ENCODE assay signal across 17 cellular contexts in the genomic region with DNA sequence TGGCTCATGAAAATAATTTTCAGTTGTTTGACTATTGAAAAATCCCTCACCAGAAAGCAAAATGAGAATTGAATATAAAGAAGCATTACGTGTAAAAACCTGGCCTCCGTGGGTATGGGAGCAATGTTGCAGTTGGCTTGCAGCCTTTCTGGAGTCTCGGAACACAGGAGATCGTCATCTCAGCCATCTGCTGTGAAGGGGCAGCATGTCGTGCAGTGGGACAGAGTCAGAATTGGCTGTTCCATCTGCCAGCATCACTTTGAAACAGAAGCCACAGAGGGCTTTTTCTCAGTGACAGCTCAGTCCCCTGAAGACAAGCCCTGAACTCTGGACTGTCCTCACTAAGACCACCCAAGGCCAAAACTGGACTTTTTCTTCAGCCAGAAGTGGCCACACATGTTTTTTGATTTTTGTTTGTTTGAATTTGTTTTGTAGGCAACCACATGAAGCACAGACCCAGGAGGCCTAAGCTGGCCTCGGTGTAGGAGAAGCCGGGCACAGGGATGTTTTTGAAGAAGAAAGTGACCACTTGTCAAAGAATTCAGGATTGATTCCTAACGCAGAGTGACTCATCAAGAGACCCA.
"Had no signal": no experiment of that assay in that cellular context is flagged by ENCODE, and none has a peak within 500 bp of the region (broad histone marks: within the 10 kb centered on the region; RNA-seq: fewer than 3 reads in every experiment).

No MANE protein-coding gene starts in this region.

- H3K4me1 ChIP-seq: lower lobe of right lung had no signal

- H3K27me3 ChIP-seq: spleen, tibial nerve had no signal

- H3K27ac Mint-ChIP-seq: activated CD4-positive, alpha-beta memory T cell treated with anti-CD3 and anti-CD28 coated beads, Interleukin-2, amount 10 ng/mL, durations not matched to agents 7 days and 5 days; activated naive CD8-positive, alpha-beta T cell treated with anti-CD3 and anti-CD28 coated beads, Interleukin-2, amount 10 ng/mL, durations not matched to agents 7 days and 5 days; immature natural killer cell; natural killer cell; stimulated activated memory B cell treated with anti-CD40 and anti-IgM and Interleukin-4, amounts not matched to agents 10 μg/mL and 1 μg/mL and 100 μg/mL, for 72 hours had no signal

- H3K4me3 Mint-ChIP-seq: activated CD4-positive, alpha-beta memory T cell treated with anti-CD3 and anti-CD28 coated beads, Interleukin-2, amount 10 ng/mL, durations not matched to agents 7 days and 5 days; activated naive CD8-positive, alpha-beta T cell treated with anti-CD3 and anti-CD28 coated beads, Interleukin-2, amount 10 ng/mL, durations not matched to agents 7 days and 5 days; immature natural killer cell; natural killer cell; stimulated activated memory B cell treated with anti-CD40 and anti-IgM and Interleukin-4, amounts not matched to agents 10 μg/mL and 1 μg/mL and 100 μg/mL, for 72 hours had no signal

- DNase-seq: activated CD4-positive, alpha-beta memory T cell treated with anti-CD3 and anti-CD28 coated beads, Interleukin-2, amount 10 ng/mL, durations not matched to agents 7 days and 5 days; activated CD4-positive, CD25-positive, alpha-beta regulatory T cell treated with anti-CD3 and anti-CD28 coated beads, Interleukin-2, amount 50 U/mL, for 72 hours; activated gamma-delta T cell treated with Interleukin-2 at 50 U/mL for 16 hours; activated naive CD8-positive, alpha-beta T cell treated with anti-CD3 and anti-CD28 coated beads, Interleukin-2, amount 10 ng/mL, durations not matched to agents 7 days and 5 days; activated T-cell treated with anti-CD3 and anti-CD28 coated beads, Interleukin-2, amount 50 U/mL, for 48 hours; anterior cingulate cortex; immature natural killer cell; lower lobe of right lung; mucosa of descending colon; natural killer cell; nucleus accumbens; right cardiac atrium; spleen; stimulated activated CD4-positive, alpha-beta T cell treated with anti-CD3 and anti-CD28 coated beads, Interleukin-1b, Interleukin-23, amount 100 ng/mL, for 48 hours had no signal

- H3K4me3 ChIP-seq: lower lobe of right lung, mucosa of descending colon, spleen, tibial nerve had no signal

- H3K9me3 Mint-ChIP-seq: activated CD4-positive, alpha-beta memory T cell treated with anti-CD3 and anti-CD28 coated beads, Interleukin-2, amount 10 ng/mL, durations not matched to agents 7 days and 5 days; activated naive CD8-positive, alpha-beta T cell treated with anti-CD3 and anti-CD28 coated beads, Interleukin-2, amount 10 ng/mL, durations not matched to agents 7 days and 5 days; immature natural killer cell; natural killer cell; stimulated activated memory B cell treated with anti-CD40 and anti-IgM and Interleukin-4, amounts not matched to agents 10 μg/mL and 1 μg/mL and 100 μg/mL, for 72 hours had no signal

- H3K27ac ChIP-seq: lower lobe of right lung, spleen, tibial nerve had no signal

- H3K27me3 Mint-ChIP-seq: activated CD4-positive, alpha-beta memory T cell treated with anti-CD3 and anti-CD28 coated beads, Interleukin-2, amount 10 ng/mL, durations not matched to agents 7 days and 5 days; activated naive CD8-positive, alpha-beta T cell treated with anti-CD3 and anti-CD28 coated beads, Interleukin-2, amount 10 ng/mL, durations not matched to agents 7 days and 5 days; stimulated activated memory B cell treated with anti-CD40 and anti-IgM and Interleukin-4, amounts not matched to agents 10 μg/mL and 1 μg/mL and 100 μg/mL, for 72 hours had no signal

- ATAC-seq: esophagus mucosa; lower lobe of right lung; mucosa of descending colon; natural killer cell; right cardiac atrium; stimulated activated memory B cell treated with anti-CD40 and anti-IgM and Interleukin-4, amounts not matched to agents 10 μg/mL and 1 μg/mL and 100 μg/mL, for 72 hours had no signal

- H3K36me3 ChIP-seq: lower lobe of right lung, spleen, tibial nerve had no signal

- H3K9me3 ChIP-seq: lower lobe of right lung, mucosa of descending colon, spleen, tibial nerve had no signal

- H3K36me3 Mint-ChIP-seq: immature natural killer cell; natural killer cell; stimulated activated memory B cell treated with anti-CD40 and anti-IgM and Interleukin-4, amounts not matched to agents 10 μg/mL and 1 μg/mL and 100 μg/mL, for 72 hours had no signal
